In genomic region chr3:185353823-185354614, GRCh38 we compare ENCODE assay signal across 8 cellular contexts. TPM values are rescaled to one million over a fixed set of nuclear protein-coding genes. Genes with fewer than 3 reads are reported as not detected.
DNase-seq lines count a peak whose midpoint lies in the region; ATAC-seq lines count a peak whose summit lies in the region.

No MANE protein-coding gene starts in this region.

- no peak overlapping the region for H3K56ac ChIP-seq in mesendoderm (ENCODE audit: low read length)

- peaks cover 12% of the 10 kb centered on the region for H3K27me3 Mint-ChIP-seq in activated CD4-positive, alpha-beta T cell treated with anti-CD3 and anti-CD28 coated beads for 36 hours

- H3K79me2 ChIP-seq in mesendoderm (ENCODE audit: control insufficient read depth, insufficient read depth, low read length) = no peaks in the 10 kb centered on the region

- no peaks in the 10 kb centered on the region for H3K4me1 ChIP-seq in mesendoderm (ENCODE audit: control insufficient read depth, low read depth, low read length)

- no peak overlapping the region for H3K27ac ChIP-seq in mesendoderm (ENCODE audit: low read depth, low read length)

- H3K9ac ChIP-seq in mesendoderm (ENCODE audit: low read length) = no peak overlapping the region

- no peak overlapping the region for H3K4me3 ChIP-seq in mesendoderm (ENCODE audit: low read length)

- H3K27ac Mint-ChIP-seq in activated CD4-positive, alpha-beta T cell treated with anti-CD3 and anti-CD28 coated beads for 36 hours = no peak overlapping the region

- no peak overlapping the region for H2AK5ac ChIP-seq in mesendoderm (ENCODE audit: low read length)

- no peak overlapping the region for H2BK5ac ChIP-seq in mesendoderm (ENCODE audit: low read length)

- no peaks in the 10 kb centered on the region for H3K9me3 Mint-ChIP-seq in activated CD4-positive, alpha-beta T cell treated with anti-CD3 and anti-CD28 coated beads for 36 hours (ENCODE audit: low read depth)

- ATAC-seq in GM19452 (IDR thresholded peaks at IDR 0.05; ENCODE audit: unreplicated experiment) = peak; percentile 99
- ATAC-seq in HG03457 (IDR thresholded peaks at IDR 0.05; ENCODE audit: unreplicated experiment) = peak; percentile 91
- peak; percentile 100 for ATAC-seq in activated CD4-positive, alpha-beta T cell treated with anti-CD3 and anti-CD28 coated beads for 36 hours

- intact Hi-C loops in activated CD4-positive, alpha-beta T cell treated with anti-CD3 and anti-CD28 coated beads for 36 hours (cut with DNase I, micrococcal nuclease) = loop anchor here (1.0 to 5.0 kb wide), 3 partner anchors 145 to 223 kb away; partner anchors contain the start of gene TMEM41A (in 1 of the 2)

- no peaks in the 10 kb centered on the region for H3K27me3 ChIP-seq in mesendoderm (ENCODE audit: insufficient read depth, low read length, poor library complexity)

- H3K18ac ChIP-seq in mesendoderm (ENCODE audit: low read length) = no peak overlapping the region

- DNase-seq in CMK (ENCODE audit: low read depth) (peak; percentile 59), NCI-H460 (ENCODE audit: extremely low read depth, low read depth) (peak; percentile 71), dermis microvascular lymphatic vessel endothelial cell (ENCODE audit: low read depth in 2 of 2) (peak; percentile 43 to 57), mesendoderm (peak; percentile 99)
- peak; percentile 89 for DNase-seq in activated CD4-positive, alpha-beta T cell treated with anti-CD3 and anti-CD28 coated beads for 36 hours
- peak; percentile 20 to 24 for DNase-seq in stimulated activated CD8-positive, alpha-beta memory T cell treated with anti-CD3 and anti-CD28 coated beads, Interleukin-7, amount 100 ng/mL, for 1 hour (ENCODE audit: low read depth in 2 of 2)

- no peaks in the 10 kb centered on the region for H3K36me3 Mint-ChIP-seq in activated CD4-positive, alpha-beta T cell treated with anti-CD3 and anti-CD28 coated beads for 36 hours (ENCODE audit: low read depth)

- CTCF ChIA-PET in activated CD4-positive, alpha-beta T cell treated with anti-CD3 and anti-CD28 coated beads for 36 hours (lab: Charles Lee) = interaction anchor here (0.6 to 1.7 kb wide), 6 partner anchors 9 to 218 kb away, joined by 3 to 8 read pairs (median 4); partner anchors contain the start of gene MAP3K13

- no peaks in the 10 kb centered on the region for H3K79me1 ChIP-seq in mesendoderm (ENCODE audit: low read length)

- H3K36me3 ChIP-seq in mesendoderm (ENCODE audit: control insufficient read depth, insufficient read depth, low read length) = no peaks in the 10 kb centered on the region

- H2BK120ac ChIP-seq in mesendoderm (ENCODE audit: low read depth, low read length) = no peak overlapping the region

- no peak overlapping the region for H2BK15ac ChIP-seq in mesendoderm (replicated peaks; ENCODE audit: low read depth)

- H3K4me2 ChIP-seq in mesendoderm (ENCODE audit: low read length) = no peak overlapping the region

- H3K4me3 Mint-ChIP-seq in activated CD4-positive, alpha-beta T cell treated with anti-CD3 and anti-CD28 coated beads for 36 hours = no peak overlapping the region

- WGBS in mesendoderm (ENCODE audit: extremely low coverage, insufficient coverage, low lambda C conversion rate) = no CpG with 5 or more reads among the region's 13 CpGs

- H4K8ac ChIP-seq in mesendoderm (ENCODE audit: low read depth, low read length) = no peak overlapping the region

- no peak overlapping the region for H3K23ac ChIP-seq in mesendoderm (ENCODE audit: low read length)

- no peak overlapping the region for H4K5ac ChIP-seq in mesendoderm (ENCODE audit: low read length)

- H3K4me1 Mint-ChIP-seq in activated CD4-positive, alpha-beta T cell treated with anti-CD3 and anti-CD28 coated beads for 36 hours = no peaks in the 10 kb centered on the region

- H3K4ac ChIP-seq in mesendoderm (ENCODE audit: low read depth, low read length) = no peak overlapping the region

- POLR2A ChIA-PET in activated CD4-positive, alpha-beta T cell treated with anti-CD3 and anti-CD28 coated beads for 36 hours (lab: Charles Lee) = no interaction called here

RNA-seq across cellular contexts. Expression of gene MAP3K13, which starts 8.9 kb away (rescaled TPM):
- total RNA-seq in NCI-H460 (2014; rRNA removed; shearing (Covaris generic)) = 36.9 and 37.1 TPM in 2 replicates
- polyA plus RNA-seq in NCI-H460 (2014; cell fraction: nucleus; rRNA removed) = 14.1 and 14.3 TPM in 2 replicates
- total RNA-seq in activated CD4-positive, alpha-beta T cell treated with anti-CD3 and anti-CD28 coated beads for 36 hours = 10 to 100 TPM; 14.3 to 17.6 TPM
- total RNA-seq in dermis microvascular lymphatic vessel endothelial cell = 8.6 and 8.9 TPM in 2 replicates
- polyA plus RNA-seq in mesendoderm (2013, experiment 1 of 2) = 33.8 TPM
- polyA plus RNA-seq in mesendoderm (2013, experiment 2 of 2) = 32.8 TPM

Comparison
In these comparisons a context has a peak if more than half of its experiments do, and no peak if none do; other contexts are left out.
1. DNase-seq: peak in every context shown above with its lines; median percentile 99 in mesendoderm; 89 in activated CD4-positive, alpha-beta T cell treated with anti-CD3 and anti-CD28 coated beads for 36 hours; 71 in NCI-H460; 59 in CMK; 50 in dermis microvascular lymphatic vessel endothelial cell; 22 in stimulated activated CD8-positive, alpha-beta memory T cell treated with anti-CD3 and anti-CD28 coated beads, Interleukin-7, amount 100 ng/mL, for 1 hour.